ENCODE assay signal across 29 cellular contexts in genomic region chr15:101143321-101143720, GRCh38.
"Had no signal": no experiment of that assay in that cellular context is flagged by ENCODE, and none has a peak within 500 bp of the region (broad histone marks: within the 10 kb centered on the region; RNA-seq: fewer than 3 reads in every experiment).

No MANE protein-coding gene starts in this region.

- ATAC-seq: activated CD8-positive, alpha-beta T cell treated with anti-CD3 and anti-CD28 coated beads for 36 hours; body of pancreas; PC-3; Right ventricle myocardium inferior had no signal

- H3K4me2 ChIP-seq: KMS-11 had no signal

- DNase-seq: activated CD4-positive, alpha-beta T cell treated with anti-CD3 and anti-CD28 coated beads, Interleukin-2, amount 10 ng/mL, durations not matched to agents 24 days and 14 days; activated CD4-positive, alpha-beta T cell treated with anti-CD3 and anti-CD28 coated beads, Interleukin-2, amount 50 U/mL, for 4 hours; activated CD8-positive, alpha-beta T cell treated with anti-CD3 and anti-CD28 coated beads for 36 hours; activated naive CD4-positive, alpha-beta T cell; activated naive CD4-positive, alpha-beta T cell treated with anti-CD3 and anti-CD28 coated beads, Interleukin-2, amount 50 U/mL, for 16 hours; activated naive CD8-positive, alpha-beta T cell treated with anti-CD3 and anti-CD28 coated beads, Interleukin-2, amount 10 ng/mL, durations not matched to agents 7 days and 5 days; activated T-cell treated with anti-CD3 and anti-CD28 coated beads, Interleukin-2, amount 50 U/mL, for 1 hour; amygdala; body of pancreas; caudate nucleus; cerebellar nuclear complex; MM.1S; MV-4-11; NCI-H1092; NCI-H1436 treated with DMSO at 0.1 percent for 48 hours; NCI-H1694 treated with DMSO at 0.1 percent for 48 hours; NCI-H2029; NCI-H345; NCI-H524 treated with DMSO at 0.1 percent for 48 hours; NCI-H748 treated with DMSO at 0.1 percent for 48 hours; NK-92 treated with Interleukin-12 subunit alpha and Interleukin-12 subunit beta, amount 100 ng/mL, for 24 hours; PC-3; Peyer's patch; RPMI8226; SIG-M5; T1000 had no signal

- H3K36me3 Mint-ChIP-seq: activated naive CD8-positive, alpha-beta T cell treated with anti-CD3 and anti-CD28 coated beads, Interleukin-2, amount 10 ng/mL, durations not matched to agents 7 days and 5 days had no signal

- H3K4me3 Mint-ChIP-seq: activated CD4-positive, alpha-beta T cell treated with anti-CD3 and anti-CD28 coated beads, Interleukin-2, amount 10 ng/mL, durations not matched to agents 24 days and 14 days; activated CD8-positive, alpha-beta T cell treated with anti-CD3 and anti-CD28 coated beads for 36 hours; activated naive CD8-positive, alpha-beta T cell treated with anti-CD3 and anti-CD28 coated beads, Interleukin-2, amount 10 ng/mL, durations not matched to agents 7 days and 5 days had no signal

- H3K4me1 ChIP-seq: body of pancreas, breast epithelium had no signal

- H3K9me3 Mint-ChIP-seq: activated CD8-positive, alpha-beta T cell treated with anti-CD3 and anti-CD28 coated beads for 36 hours; activated naive CD8-positive, alpha-beta T cell treated with anti-CD3 and anti-CD28 coated beads, Interleukin-2, amount 10 ng/mL, durations not matched to agents 7 days and 5 days had no signal

- H3K9ac ChIP-seq: KMS-11 had no signal

- H3K36me3 ChIP-seq: breast epithelium, Peyer's patch had no signal

- H3K27me3 Mint-ChIP-seq: activated CD4-positive, alpha-beta T cell treated with anti-CD3 and anti-CD28 coated beads, Interleukin-2, amount 10 ng/mL, durations not matched to agents 24 days and 14 days; activated CD8-positive, alpha-beta T cell treated with anti-CD3 and anti-CD28 coated beads for 36 hours; activated naive CD8-positive, alpha-beta T cell treated with anti-CD3 and anti-CD28 coated beads, Interleukin-2, amount 10 ng/mL, durations not matched to agents 7 days and 5 days had no signal

- H3K27me3 ChIP-seq: body of pancreas, breast epithelium, Peyer's patch had no signal

- H3K9me3 ChIP-seq: body of pancreas, breast epithelium, Peyer's patch had no signal

- H3K4me3 ChIP-seq: body of pancreas, breast epithelium, Peyer's patch had no signal

- H3K27ac ChIP-seq: body of pancreas, breast epithelium, KMS-11, Peyer's patch had no signal

- H3K27ac Mint-ChIP-seq: activated CD4-positive, alpha-beta T cell treated with anti-CD3 and anti-CD28 coated beads, Interleukin-2, amount 10 ng/mL, durations not matched to agents 24 days and 14 days; activated CD8-positive, alpha-beta T cell treated with anti-CD3 and anti-CD28 coated beads for 36 hours; activated naive CD8-positive, alpha-beta T cell treated with anti-CD3 and anti-CD28 coated beads, Interleukin-2, amount 10 ng/mL, durations not matched to agents 7 days and 5 days had no signal
